ENCODE assay signal across 9 cellular contexts in the genomic region with DNA sequence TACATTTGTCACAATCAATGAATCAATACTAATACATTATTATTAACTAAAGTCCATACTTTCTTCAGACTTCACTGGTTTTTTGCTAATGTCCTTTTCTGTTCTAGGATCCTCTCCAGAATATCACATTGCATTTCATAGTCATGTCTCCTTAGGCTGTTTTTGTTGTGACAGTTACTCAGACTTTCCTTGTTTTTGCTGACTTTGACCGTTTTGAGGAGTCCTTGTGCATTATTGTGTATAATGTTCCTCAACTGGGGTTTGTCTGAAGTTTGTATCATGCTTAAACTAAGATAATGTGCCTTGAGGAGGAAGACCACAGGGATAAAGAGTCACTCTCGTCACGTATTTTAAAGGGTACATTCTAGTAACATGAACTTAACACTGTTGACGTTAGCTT.
"Had no signal": no experiment of that assay in that cellular context is flagged by ENCODE, and none has a peak within 500 bp of the region (broad histone marks: within the 10 kb centered on the region; RNA-seq: fewer than 3 reads in every experiment).

No MANE protein-coding gene starts in this region.

- H3K4me1 Mint-ChIP-seq: GM23338 had no signal

- H3K9me3 Mint-ChIP-seq: GM23338 had no signal

- H3K4me2 ChIP-seq: GM23338 had no signal

- H2AFZ ChIP-seq: GM23338 had no signal

- FAIRE-seq: K562 had no signal

- H3K4me3 Mint-ChIP-seq: GM23338, HFFc6 had no signal

- ATAC-seq: GM23338, HCT116, K562 had no signal

- H3K4me1 ChIP-seq: HAP-1 had no signal

- H3K4me3 ChIP-seq: GM23338, HAP-1, K562 had no signal

- H3K27ac Mint-ChIP-seq: GM23338, HFFc6 had no signal

- DNase-seq: H7, HFFc6, IMR-90, KG1 had no signal

- H3K36me3 ChIP-seq: HAP-1 had no signal

- H3K27ac ChIP-seq: HL-60 had no signal

- H3K9me3 ChIP-seq: HAP-1 had no signal
